ENCODE assay signal across 8 cellular contexts in genomic region chr11:32259641-32260081, GRCh38.
A peak's percentile ranks its signal among the peaks of the same experiment; 100 is the strongest.
DNase-seq lines count a peak whose midpoint lies in the region; ATAC-seq and TF ChIP-seq lines count a peak whose summit lies in the region.

No MANE protein-coding gene starts in this region.

- H3K27me3 Mint-ChIP-seq in nephron progenitor cell (ENCODE audit: low read depth, poor library complexity) (peaks cover 3% of the 10 kb centered on the region), WTC11 (ENCODE audit: low read depth) (no peaks in the 10 kb centered on the region)

- no TSS peak for BruUV-seq in PC-3 (replicated peaks; lab: Mats Ljungman, UMichigan)

- CTCF ChIA-PET in PC-3 (lab: Charles Lee) (interaction anchor here (0.6 kb wide), 1 partner anchor 64 kb away, joined by 3 read pairs; no protein-coding TSS in a partner anchor), WTC11 (lab: Charles Lee) (no interaction called here)

- H3K27me3 ChIP-seq in PC-3 (ENCODE audit: low read length) = peaks cover 45% of the 10 kb centered on the region
- H3K27me3 ChIP-seq in effector memory CD4-positive, alpha-beta T cell (replicated peaks; ENCODE audit: control insufficient read depth, insufficient read depth, low read length, poor library complexity, severe bottlenecking) = no peaks in the 10 kb centered on the region

- H3K4me3 Mint-ChIP-seq in nephron progenitor cell (no peak overlapping the region), WTC11 (no peak overlapping the region)

- H3K27ac Mint-ChIP-seq in nephron progenitor cell (peak overlapping the region; percentile 57), WTC11 (no peak overlapping the region)

- no peaks in the 10 kb centered on the region for H3K36me3 ChIP-seq in PC-3 (ENCODE audit: low read depth, low read length)
- no peaks in the 10 kb centered on the region for H3K36me3 ChIP-seq in effector memory CD4-positive, alpha-beta T cell (ENCODE audit: control insufficient read depth, insufficient read depth, low read length)

- no peaks in the 10 kb centered on the region for H3K79me2 ChIP-seq in PC-3 (ENCODE audit: low read length)

- H3K4me3 ChIP-seq in PC-3 (ENCODE audit: low read length) = no peak overlapping the region
- no peak overlapping the region for H3K4me3 ChIP-seq in effector memory CD4-positive, alpha-beta T cell (ENCODE audit: insufficient read depth, low read depth, low read length, poor library complexity, severe bottlenecking)

- H3F3A ChIP-seq in PC-3 (ENCODE audit: low read length, unreplicated experiment) = no peaks in the 10 kb centered on the region

- no peak overlapping the region for H3K4me2 ChIP-seq in PC-3 (ENCODE audit: low read length)

- intact Hi-C loops in PC-3 (cut with micrococcal nuclease) = no loop called here

- no peak for TF ChIP-seq CTCF in PC-3 (conservative IDR thresholded peaks at IDR 0.05; ENCODE audit: low read depth, low read length)
- no peak for TF ChIP-seq CTCF in nephron progenitor cell (IDR thresholded peaks at IDR 0.05)
- TF ChIP-seq CTCF in WTC11 (IDR thresholded peaks at IDR 0.05) = no peak

- no peak overlapping the region for H2AFZ ChIP-seq in PC-3 (ENCODE audit: low read length)

- H3K4me1 Mint-ChIP-seq in nephron progenitor cell (peaks cover 29% of the 10 kb centered on the region), WTC11 (peaks cover 24% of the 10 kb centered on the region)

- DNase-seq in A172 (ENCODE audit: low spot score) = peak; percentile 1
- peak; percentile 32 for DNase-seq in PC-3
- no peak for DNase-seq in nephron progenitor cell
- no peak for DNase-seq in activated T-cell treated with anti-CD3 and anti-CD28 coated beads, Interleukin-2, amount 50 U/mL, for 1 hour
- DNase-seq in WTC11 (ENCODE audit: low spot score) = no peak
- DNase-seq in effector memory CD4-positive, alpha-beta T cell = no peak

- H3K27ac ChIP-seq in PC-3 (ENCODE audit: low read length) = no peak overlapping the region
- H3K27ac ChIP-seq in effector memory CD4-positive, alpha-beta T cell (ENCODE audit: insufficient read depth, low read length, poor library complexity, severe bottlenecking) = no peak overlapping the region

- no peaks in the 10 kb centered on the region for H4K20me1 ChIP-seq in PC-3 (ENCODE audit: low read length)

- H3K9me3 ChIP-seq in PC-3 (ENCODE audit: low read length) = no peaks in the 10 kb centered on the region
- no peaks in the 10 kb centered on the region for H3K9me3 ChIP-seq in effector memory CD4-positive, alpha-beta T cell (ENCODE audit: control insufficient read depth, low read length)

- H3K9me3 Mint-ChIP-seq in nephron progenitor cell = peaks cover 30% of the 10 kb centered on the region
- peaks cover 29% of the 10 kb centered on the region for H3K9me3 Mint-ChIP-seq in WTC11

- H3K4me1 ChIP-seq in PC-3 (ENCODE audit: insufficient read depth, low read length) = no peaks in the 10 kb centered on the region
- no peaks in the 10 kb centered on the region for H3K4me1 ChIP-seq in effector memory CD4-positive, alpha-beta T cell (ENCODE audit: control insufficient read depth, insufficient read depth, low read length, poor library complexity, severe bottlenecking)

- no peak overlapping the region for H3K9ac ChIP-seq in PC-3 (ENCODE audit: low read length)

- H3K36me3 Mint-ChIP-seq in nephron progenitor cell (ENCODE audit: low read depth) = peaks cover 36% of the 10 kb centered on the region
- peaks cover 4% of the 10 kb centered on the region; the same call in 1 of the 2 replicates for H3K36me3 Mint-ChIP-seq in WTC11

- peak; percentile 99 for ATAC-seq in GM18868 (IDR thresholded peaks at IDR 0.05; ENCODE audit: unreplicated experiment)
- ATAC-seq in HG03025 (IDR thresholded peaks at IDR 0.05; ENCODE audit: low FRiP score, unreplicated experiment) = peak; percentile 97
- no peak for ATAC-seq in PC-3
- no peak for ATAC-seq in WTC11

- H3K9me2 ChIP-seq in PC-3 (replicated peaks; ENCODE audit: low read length) = no peaks in the 10 kb centered on the region

- POLR2A ChIA-PET in PC-3 (lab: Charles Lee; ENCODE audit: unreplicated experiment) (no interaction called here), WTC11 (lab: Charles Lee) (no interaction called here)

TF ChIP-seq in WTC11, 78 proteins besides CTCF, POLR2A, EP300 and RAD21 (continues in another document):
- no peak for TF ChIP-seq OVOL2 (CRISPR knock-in tag; IDR thresholded peaks at IDR 0.05; ENCODE audit: borderline replicate concordance)
- TF ChIP-seq ELF4 (CRISPR knock-in tag; IDR thresholded peaks at IDR 0.05; ENCODE audit: low read depth) = no peak
- TF ChIP-seq ZNF317 (CRISPR knock-in tag; IDR thresholded peaks at IDR 0.05; ENCODE audit: borderline replicate concordance, low read depth) = no peak
- TF ChIP-seq ATF3 (CRISPR knock-in tag; conservative IDR thresholded peaks at IDR 0.05) = no peak
- TF ChIP-seq TP53 (CRISPR knock-in tag; IDR thresholded peaks at IDR 0.05) = no peak
- TF ChIP-seq GTF2I (CRISPR knock-in tag; conservative IDR thresholded peaks at IDR 0.05) = no peak
- TF ChIP-seq ZNF532 (CRISPR knock-in tag; IDR thresholded peaks at IDR 0.05; ENCODE audit: borderline replicate concordance) = no peak
- no peak for TF ChIP-seq ATF1 (CRISPR knock-in tag; IDR thresholded peaks at IDR 0.05)
- TF ChIP-seq NFE2L1 (CRISPR knock-in tag; IDR thresholded peaks at IDR 0.05) = no peak
- TF ChIP-seq ZNF121 (CRISPR knock-in tag; IDR thresholded peaks at IDR 0.05) = no peak
- no peak for TF ChIP-seq KAT7 (CRISPR knock-in tag; IDR thresholded peaks at IDR 0.05; ENCODE audit: borderline replicate concordance)
- no peak for TF ChIP-seq ZBTB21 (CRISPR knock-in tag; IDR thresholded peaks at IDR 0.05; ENCODE audit: borderline replicate concordance)
- no peak for TF ChIP-seq PRDM15 (CRISPR knock-in tag; IDR thresholded peaks at IDR 0.05)

Comparison
In these comparisons a context has a peak if more than half of its experiments do, and no peak if none do; other contexts are left out.
1. DNase-seq: peak in A172 (single experiment) and PC-3 (single experiment); none in nephron progenitor cell (single experiment), activated T-cell treated with anti-CD3 and anti-CD28 coated beads, Interleukin-2, amount 50 U/mL, for 1 hour (single experiment), WTC11 (single experiment) and effector memory CD4-positive, alpha-beta T cell (0 of 3).
2. ATAC-seq: peak in GM18868 (single experiment) and HG03025 (single experiment); none in PC-3 (single experiment) and WTC11 (single experiment).